Comparison of ENCODE assay signal across 1 cellular context in the genomic region with DNA sequence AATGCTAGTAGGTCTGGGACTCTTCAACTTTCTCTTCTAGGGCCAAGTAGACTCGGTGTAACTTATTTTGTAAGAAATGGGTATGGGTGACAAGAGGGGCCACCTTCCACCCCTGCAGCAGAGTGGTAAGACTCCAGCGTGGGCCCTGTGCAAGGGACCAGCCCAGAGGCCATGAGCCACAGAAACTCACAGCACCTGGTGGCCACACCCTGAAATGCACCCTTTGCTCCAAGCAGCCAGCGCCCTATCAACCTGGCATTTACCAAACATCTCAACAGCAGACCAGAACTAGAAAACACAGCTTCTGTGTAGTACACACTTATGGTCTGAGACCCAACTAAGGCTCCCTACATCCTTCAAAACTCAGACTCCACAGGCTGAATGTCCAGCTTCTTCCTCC.
TF ChIP-seq lines count a peak whose summit lies in the region.

No MANE protein-coding gene starts in this region.

TF ChIP-seq in HCT116, 20 proteins besides CTCF, POLR2A, EP300 and RAD21 (continued from another document):
- TF ChIP-seq, protein P1, sequence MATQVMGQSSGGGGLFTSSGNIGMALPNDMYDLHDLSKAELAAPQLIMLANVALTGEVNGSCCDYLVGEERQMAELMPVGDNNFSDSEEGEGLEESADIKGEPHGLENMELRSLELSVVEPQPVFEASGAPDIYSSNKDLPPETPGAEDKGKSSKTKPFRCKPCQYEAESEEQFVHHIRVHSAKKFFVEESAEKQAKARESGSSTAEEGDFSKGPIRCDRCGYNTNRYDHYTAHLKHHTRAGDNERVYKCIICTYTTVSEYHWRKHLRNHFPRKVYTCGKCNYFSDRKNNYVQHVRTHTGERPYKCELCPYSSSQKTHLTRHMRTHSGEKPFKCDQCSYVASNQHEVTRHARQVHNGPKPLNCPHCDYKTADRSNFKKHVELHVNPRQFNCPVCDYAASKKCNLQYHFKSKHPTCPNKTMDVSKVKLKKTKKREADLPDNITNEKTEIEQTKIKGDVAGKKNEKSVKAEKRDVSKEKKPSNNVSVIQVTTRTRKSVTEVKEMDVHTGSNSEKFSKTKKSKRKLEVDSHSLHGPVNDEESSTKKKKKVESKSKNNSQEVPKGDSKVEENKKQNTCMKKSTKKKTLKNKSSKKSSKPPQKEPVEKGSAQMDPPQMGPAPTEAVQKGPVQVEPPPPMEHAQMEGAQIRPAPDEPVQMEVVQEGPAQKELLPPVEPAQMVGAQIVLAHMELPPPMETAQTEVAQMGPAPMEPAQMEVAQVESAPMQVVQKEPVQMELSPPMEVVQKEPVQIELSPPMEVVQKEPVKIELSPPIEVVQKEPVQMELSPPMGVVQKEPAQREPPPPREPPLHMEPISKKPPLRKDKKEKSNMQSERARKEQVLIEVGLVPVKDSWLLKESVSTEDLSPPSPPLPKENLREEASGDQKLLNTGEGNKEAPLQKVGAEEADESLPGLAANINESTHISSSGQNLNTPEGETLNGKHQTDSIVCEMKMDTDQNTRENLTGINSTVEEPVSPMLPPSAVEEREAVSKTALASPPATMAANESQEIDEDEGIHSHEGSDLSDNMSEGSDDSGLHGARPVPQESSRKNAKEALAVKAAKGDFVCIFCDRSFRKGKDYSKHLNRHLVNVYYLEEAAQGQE (IDR thresholded peaks at IDR 0.05; ENCODE audit: low read depth): no peak
- TF ChIP-seq, protein P2, sequence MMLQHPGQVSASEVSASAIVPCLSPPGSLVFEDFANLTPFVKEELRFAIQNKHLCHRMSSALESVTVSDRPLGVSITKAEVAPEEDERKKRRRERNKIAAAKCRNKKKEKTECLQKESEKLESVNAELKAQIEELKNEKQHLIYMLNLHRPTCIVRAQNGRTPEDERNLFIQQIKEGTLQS (IDR thresholded peaks at IDR 0.05): no peak
- TF ChIP-seq JUND (IDR thresholded peaks at IDR 0.05) (no peak), ZNF274 (IDR thresholded peaks at IDR 0.05; ENCODE audit: low read depth, low read length) (no peak), SP1 (IDR thresholded peaks at IDR 0.05; ENCODE audit: low read depth) (no peak), YY1 (IDR thresholded peaks at IDR 0.05; ENCODE audit: extremely low read depth, insufficient replicate concordance, low read depth, low read length) (no peak), EZH2phosphoT487 (IDR thresholded peaks at IDR 0.05; ENCODE audit: borderline replicate concordance) (no peak), SRF (IDR thresholded peaks at IDR 0.05; ENCODE audit: low read depth) (no peak), POLR2AphosphoS5 (IDR thresholded peaks at IDR 0.05; ENCODE audit: low read depth, low read length) (no peak), ELF1 (IDR thresholded peaks at IDR 0.05; ENCODE audit: borderline replicate concordance, low read depth) (no peak), CBX3 (IDR thresholded peaks at IDR 0.05; ENCODE audit: low read depth) (no peak), TCF7L2 (IDR thresholded peaks at IDR 0.05; ENCODE audit: borderline replicate concordance, extremely low read depth, insufficient read depth, insufficient read length) (no peak), ZFX (IDR thresholded peaks at IDR 0.05) (no peak), SIN3A (IDR thresholded peaks at IDR 0.05; ENCODE audit: low read depth) (no peak), EZH2 (IDR thresholded peaks at IDR 0.05) (no peak), FOSL1 (IDR thresholded peaks at IDR 0.05; ENCODE audit: low read depth) (no peak), EGR1 (IDR thresholded peaks at IDR 0.05; ENCODE audit: low read depth) (no peak)
- TF ChIP-seq, protein P3, sequence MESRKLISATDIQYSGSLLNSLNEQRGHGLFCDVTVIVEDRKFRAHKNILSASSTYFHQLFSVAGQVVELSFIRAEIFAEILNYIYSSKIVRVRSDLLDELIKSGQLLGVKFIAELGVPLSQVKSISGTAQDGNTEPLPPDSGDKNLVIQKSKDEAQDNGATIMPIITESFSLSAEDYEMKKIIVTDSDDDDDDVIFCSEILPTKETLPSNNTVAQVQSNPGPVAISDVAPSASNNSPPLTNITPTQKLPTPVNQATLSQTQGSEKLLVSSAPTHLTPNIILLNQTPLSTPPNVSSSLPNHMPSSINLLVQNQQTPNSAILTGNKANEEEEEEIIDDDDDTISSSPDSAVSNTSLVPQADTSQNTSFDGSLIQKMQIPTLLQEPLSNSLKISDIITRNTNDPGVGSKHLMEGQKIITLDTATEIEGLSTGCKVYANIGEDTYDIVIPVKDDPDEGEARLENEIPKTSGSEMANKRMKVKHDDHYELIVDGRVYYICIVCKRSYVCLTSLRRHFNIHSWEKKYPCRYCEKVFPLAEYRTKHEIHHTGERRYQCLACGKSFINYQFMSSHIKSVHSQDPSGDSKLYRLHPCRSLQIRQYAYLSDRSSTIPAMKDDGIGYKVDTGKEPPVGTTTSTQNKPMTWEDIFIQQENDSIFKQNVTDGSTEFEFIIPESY (IDR thresholded peaks at IDR 0.05; ENCODE audit: extremely low read depth, insufficient replicate concordance, low read length): no peak
- TF ChIP-seq, protein P4, sequence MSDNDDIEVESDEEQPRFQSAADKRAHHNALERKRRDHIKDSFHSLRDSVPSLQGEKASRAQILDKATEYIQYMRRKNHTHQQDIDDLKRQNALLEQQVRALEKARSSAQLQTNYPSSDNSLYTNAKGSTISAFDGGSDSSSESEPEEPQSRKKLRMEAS (IDR thresholded peaks at IDR 0.05): no peak
